1 cellular context compared by ENCODE assay signal in genomic region chr3:27638604-27639003, GRCh38.
TF ChIP-seq lines count a peak whose summit lies in the region.

No MANE protein-coding gene starts in this region.

TF ChIP-seq in H1, 55 proteins besides CTCF, POLR2A, EP300 and RAD21:
- TF ChIP-seq ATF3 (IDR thresholded peaks at IDR 0.05; ENCODE audit: insufficient read depth, low read depth, low read length): no peak
- no peak for TF ChIP-seq TEAD4 (IDR thresholded peaks at IDR 0.05; ENCODE audit: low read depth, low read length)
- TF ChIP-seq USF2 (IDR thresholded peaks at IDR 0.05; ENCODE audit: low read length): no peak
- no peak for TF ChIP-seq RXRA (IDR thresholded peaks at IDR 0.05; ENCODE audit: insufficient read depth, low read depth, low read length)
- TF ChIP-seq YY1 (IDR thresholded peaks at IDR 0.05; ENCODE audit: low read depth, low read length): no peak
- TF ChIP-seq SP2 (IDR thresholded peaks at IDR 0.05; ENCODE audit: low read length): no peak
- no peak for TF ChIP-seq KDM1A (IDR thresholded peaks at IDR 0.05; ENCODE audit: borderline replicate concordance, low read length)
- TF ChIP-seq BACH1 (IDR thresholded peaks at IDR 0.05; ENCODE audit: low read length): no peak
- TF ChIP-seq HDAC6 (IDR thresholded peaks at IDR 0.05; ENCODE audit: low read depth, low read length): no peak
- TF ChIP-seq POU5F1 (IDR thresholded peaks at IDR 0.05; ENCODE audit: low read depth, low read length): no peak
- no peak for TF ChIP-seq SRF (IDR thresholded peaks at IDR 0.05; ENCODE audit: low read depth, low read length)
- TF ChIP-seq ATF2 (IDR thresholded peaks at IDR 0.05; ENCODE audit: low read length): no peak
- no peak for TF ChIP-seq TBP (IDR thresholded peaks at IDR 0.05; ENCODE audit: low read depth, low read length)
